Comparison of ENCODE assay signal across 22 cellular contexts in the genomic region with DNA sequence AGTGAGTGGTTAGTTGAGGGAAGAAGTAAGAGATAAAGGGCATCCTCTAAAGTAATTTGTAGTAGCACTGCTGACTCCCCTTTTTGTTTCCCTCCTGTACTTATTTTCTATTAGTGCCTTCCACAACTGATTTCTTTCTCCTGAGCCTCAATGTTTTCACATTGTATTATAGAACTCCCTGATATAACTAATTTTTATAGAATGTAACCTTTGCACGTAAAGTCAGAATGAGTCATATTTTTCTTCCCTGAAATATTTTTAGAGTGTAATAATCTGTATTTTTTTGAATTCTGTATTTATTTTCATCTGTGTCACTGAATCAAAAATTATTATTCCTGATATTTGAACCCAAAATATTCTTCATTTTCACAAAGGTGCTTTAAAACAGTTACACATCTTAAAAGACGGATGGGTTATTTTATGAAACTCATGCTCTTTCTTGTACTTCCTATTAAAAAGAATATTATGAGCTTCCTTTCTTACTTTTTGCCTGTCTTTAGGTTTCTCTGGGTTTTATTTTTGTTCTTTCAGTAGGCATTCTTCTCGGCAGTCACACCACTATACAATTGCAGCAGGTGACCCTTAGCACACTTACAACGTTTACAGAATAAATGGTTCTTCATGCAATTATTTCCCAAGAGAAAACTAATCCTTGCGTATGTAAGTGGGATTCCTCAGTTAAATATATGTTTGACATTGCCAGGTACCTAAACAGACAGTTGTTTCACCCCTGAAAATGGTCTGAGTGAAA. TPM values are rescaled to one million over a fixed set of nuclear protein-coding genes. Genes with fewer than 3 reads are reported as not detected.
A peak's percentile ranks its signal among the peaks of the same experiment; 100 is the strongest.
DNase-seq lines count a peak whose midpoint lies in the region; ATAC-seq and TF ChIP-seq lines count a peak whose summit lies in the region.
"Had no signal": no experiment of that assay in that cellular context is flagged by ENCODE, and none has a peak within 500 bp of the region (broad histone marks: within the 10 kb centered on the region; RNA-seq: fewer than 3 reads in every experiment).

No MANE protein-coding gene starts in this region.

- no peak overlapping the region for H3K23ac ChIP-seq in trophoblast cell (ENCODE audit: low read length)

- peak; percentile 57 for ATAC-seq in PC-3
- no peak for ATAC-seq in HG02763 (IDR thresholded peaks at IDR 0.05; ENCODE audit: unreplicated experiment)
- ATAC-seq: activated CD8-positive, alpha-beta T cell treated with anti-CD3 and anti-CD28 coated beads, Interleukin-2, amount 10 ng/mL, durations not matched to agents 7 days and 5 days; T-helper 17 cell had no signal

- POLR2A ChIA-PET in PC-3 (lab: Charles Lee; ENCODE audit: unreplicated experiment): no interaction called here

- H3K9me2 ChIP-seq in PC-3 (replicated peaks; ENCODE audit: low read length): no peaks in the 10 kb centered on the region

- intact Hi-C loops in PC-3 (cut with micrococcal nuclease): loop anchor here (2.0 kb wide), 1 partner anchor 31 kb away; a partner anchor contains a TSS

- no peak overlapping the region for H2BK120ac ChIP-seq in trophoblast cell (ENCODE audit: insufficient read depth, low read length, poor library complexity)

- H3K9me3 ChIP-seq in PC-3 (ENCODE audit: low read length) (no peaks in the 10 kb centered on the region), trophoblast cell (ENCODE audit: insufficient read depth, low read depth, low read length) (no peaks in the 10 kb centered on the region)
- H3K9me3 ChIP-seq: testis, vagina had no signal

- no peak overlapping the region for H2BK5ac ChIP-seq in trophoblast cell (ENCODE audit: low read depth, low read length, poor library complexity)

- H3K27ac Mint-ChIP-seq in glutamatergic neuron (ENCODE audit: unreplicated experiment): peak overlapping the region; percentile 75
- H3K27ac Mint-ChIP-seq: activated CD8-positive, alpha-beta T cell treated with anti-CD3 and anti-CD28 coated beads, Interleukin-2, amount 10 ng/mL, durations not matched to agents 7 days and 5 days; brain; CD4-positive, CD25-positive, alpha-beta regulatory T cell; memory B cell; T-helper 17 cell had no signal

- H3K9me3 Mint-ChIP-seq in glutamatergic neuron (ENCODE audit: unreplicated experiment): peaks cover 3% of the 10 kb centered on the region
- H3K9me3 Mint-ChIP-seq: memory B cell had no signal

- DNase-seq in ELR (ENCODE audit: low read depth): peak; percentile 70
- peak; percentile 41 for DNase-seq in PC-3
- no peak for DNase-seq in glutamatergic neuron
- DNase-seq in trophoblast cell: no peak
- no peak for DNase-seq in NCI-H2029 treated with DMSO at 0.1 percent for 48 hours (lab: John Stamatoyannopoulos, UW)
- no peak for DNase-seq in NAMALWA (ENCODE audit: low spot score)
- DNase-seq: activated CD8-positive, alpha-beta T cell treated with anti-CD3 and anti-CD28 coated beads, Interleukin-2, amount 10 ng/mL, durations not matched to agents 7 days and 5 days; activated T-cell treated with anti-CD3 and anti-CD28 coated beads, Interleukin-2, amount 50 U/mL, for 1 hour; CD4-positive, CD25-positive, alpha-beta regulatory T cell; kidney; NCI-H526; occipital lobe; RPMI8226; stimulated activated CD4-positive, alpha-beta T cell treated with anti-CD3 and anti-CD28 coated beads, Interleukin-4, amount 100 ng/mL, for 24 hours; stimulated activated naive CD4-positive, alpha-beta T cell treated with Interleukin-2 at 50 U/mL for 16 hours; T-helper 17 cell had no signal

- H3K27ac ChIP-seq in PC-3 (ENCODE audit: low read length): peak overlapping the region; percentile 64
- peak overlapping the region; percentile 33 for H3K27ac ChIP-seq in trophoblast cell (ENCODE audit: low read depth, low read length)
- H3K27ac ChIP-seq: SK-N-MC, testis, vagina had no signal

- no peak overlapping the region for H3K4ac ChIP-seq in trophoblast cell (ENCODE audit: low read depth, low read length)

- H3K4me1 Mint-ChIP-seq in glutamatergic neuron (ENCODE audit: low read depth, unreplicated experiment): peaks cover 18% of the 10 kb centered on the region
- H3K4me1 Mint-ChIP-seq: brain; CD4-positive, CD25-positive, alpha-beta regulatory T cell had no signal

- H3K4me3 Mint-ChIP-seq in glutamatergic neuron (ENCODE audit: unreplicated experiment): peak overlapping the region; percentile 5
- H3K4me3 Mint-ChIP-seq: activated CD8-positive, alpha-beta T cell treated with anti-CD3 and anti-CD28 coated beads, Interleukin-2, amount 10 ng/mL, durations not matched to agents 7 days and 5 days; brain; CD4-positive, CD25-positive, alpha-beta regulatory T cell; memory B cell; T-helper 17 cell had no signal

- peaks cover 5% of the 10 kb centered on the region for H3F3A ChIP-seq in PC-3 (ENCODE audit: low read length, unreplicated experiment)

- H3K36me3 ChIP-seq in PC-3 (ENCODE audit: low read depth, low read length): no peaks in the 10 kb centered on the region
- no peaks in the 10 kb centered on the region for H3K36me3 ChIP-seq in trophoblast cell (ENCODE audit: control insufficient read depth in 1 of 2, insufficient read depth in 2 of 2, low read length in 2 of 2)
- H3K36me3 ChIP-seq: vagina had no signal

- no TSS peak for BruUV-seq in PC-3 (replicated peaks; lab: Mats Ljungman, UMichigan)

- H4K8ac ChIP-seq in trophoblast cell (ENCODE audit: low read depth, low read length): no peak overlapping the region

- H3K79me1 ChIP-seq in trophoblast cell (ENCODE audit: low read length): no peaks in the 10 kb centered on the region

- TF ChIP-seq CTCF in PC-3 (conservative IDR thresholded peaks at IDR 0.05; ENCODE audit: low read depth, low read length) (no peak), glutamatergic neuron (IDR thresholded peaks at IDR 0.05; ENCODE audit: partially characterized antibody, unreplicated experiment) (no peak)

- no peak overlapping the region for H3K18ac ChIP-seq in trophoblast cell (ENCODE audit: low read length)

- no peaks in the 10 kb centered on the region for H3K36me3 Mint-ChIP-seq in glutamatergic neuron (ENCODE audit: unreplicated experiment)
- H3K36me3 Mint-ChIP-seq: brain; CD4-positive, CD25-positive, alpha-beta regulatory T cell; memory B cell had no signal

- no peak overlapping the region for H4K91ac ChIP-seq in trophoblast cell (ENCODE audit: low read depth, low read length)

- no CpG with 5 or more reads among the region's 5 CpGs for WGBS in trophoblast cell (ENCODE audit: extremely low coverage, insufficient coverage, insufficient read length)

- no peaks in the 10 kb centered on the region for H4K20me1 ChIP-seq in PC-3 (ENCODE audit: low read length)

- no peak overlapping the region for H3K14ac ChIP-seq in trophoblast cell (ENCODE audit: low read length)

- H3K79me2 ChIP-seq in PC-3 (ENCODE audit: low read length) (no peaks in the 10 kb centered on the region), trophoblast cell (ENCODE audit: control insufficient read depth, insufficient read depth, low read length, poor library complexity) (no peaks in the 10 kb centered on the region)

- CTCF ChIA-PET in PC-3 (lab: Charles Lee): no interaction called here

- H2AFZ ChIP-seq in PC-3 (ENCODE audit: low read length) (no peak overlapping the region), trophoblast cell (ENCODE audit: insufficient read depth, low read length, poor library complexity) (no peak overlapping the region)

- peak overlapping the region; percentile 71 for H3K4me2 ChIP-seq in PC-3 (ENCODE audit: low read length)
- no peak overlapping the region for H3K4me2 ChIP-seq in trophoblast cell (ENCODE audit: low read length)

- H2AK5ac ChIP-seq in trophoblast cell (ENCODE audit: low read length): no peak overlapping the region

- no peaks in the 10 kb centered on the region for H3K27me3 Mint-ChIP-seq in glutamatergic neuron (ENCODE audit: unreplicated experiment)
- H3K27me3 Mint-ChIP-seq: CD4-positive, CD25-positive, alpha-beta regulatory T cell; memory B cell; T-helper 17 cell had no signal

- peak overlapping the region; percentile 9; the same call in 1 of the 2 replicates for H3K9ac ChIP-seq in PC-3 (ENCODE audit: low read length)
- H3K9ac ChIP-seq in trophoblast cell (ENCODE audit: low read length): no peak overlapping the region

- H3K27me3 ChIP-seq in PC-3 (ENCODE audit: low read length) (no peaks in the 10 kb centered on the region), trophoblast cell (ENCODE audit: insufficient read depth, low read length) (no peaks in the 10 kb centered on the region)
- H3K27me3 ChIP-seq: testis, vagina had no signal

- peaks cover 41% of the 10 kb centered on the region for H3K4me1 ChIP-seq in PC-3 (ENCODE audit: insufficient read depth, low read length)
- H3K4me1 ChIP-seq in trophoblast cell (ENCODE audit: control insufficient read depth in 1 of 2, insufficient read depth in 2 of 2, low read length in 2 of 2): no peaks in the 10 kb centered on the region
- H3K4me1 ChIP-seq: testis, vagina had no signal

- no peak overlapping the region for H4K12ac ChIP-seq in trophoblast cell (ENCODE audit: low read depth, low read length)

- H3K4me3 ChIP-seq in PC-3 (ENCODE audit: low read length) (peak overlapping the region; percentile 23; the same call in 1 of the 2 replicates), trophoblast cell (ENCODE audit: low read depth, low read length) (no peak overlapping the region)
- H3K4me3 ChIP-seq: SK-N-MC, testis, vagina had no signal

- no peak overlapping the region for H2BK12ac ChIP-seq in trophoblast cell (ENCODE audit: low read length)

RNA-seq across cellular contexts. Expression of a gene that starts 30.5 kb away (rescaled TPM):
- 1.5 and 2.1 TPM in 2 replicates for total RNA-seq in PC-3 (2014; rRNA removed)
- 30.1 TPM for total RNA-seq in glutamatergic neuron (ENCODE audit: unreplicated experiment)
- polyA plus RNA-seq in trophoblast cell (2013): 1.00 and 1.1 TPM in 2 replicates
- total RNA-seq: activated CD8-positive, alpha-beta T cell treated with anti-CD3 and anti-CD28 coated beads, Interleukin-2, amount 10 ng/mL, durations not matched to agents 7 days and 5 days; CD4-positive, CD25-positive, alpha-beta regulatory T cell had no signal
- polyA plus RNA-seq: CD4-positive, CD25-positive, alpha-beta regulatory T cell had no signal

Comparison
In these comparisons a context has a peak if more than half of its experiments do, and no peak if none do; other contexts are left out.
1. DNase-seq: peak in ELR (single experiment) and PC-3 (single experiment); none in glutamatergic neuron (single experiment), trophoblast cell (0 of 2), NCI-H2029 treated with DMSO at 0.1 percent for 48 hours (single experiment) and NAMALWA (single experiment).